In genomic region chr19:11293468-11294389, GRCh38 we compare ENCODE assay signal across 8 cellular contexts. TPM values are rescaled to one million over a fixed set of nuclear protein-coding genes. Genes with fewer than 3 reads are reported as not detected.
DNase-seq lines count a peak whose midpoint lies in the region; ATAC-seq and TF ChIP-seq lines count a peak whose summit lies in the region.

No MANE protein-coding gene starts in this region.

- TF ChIP-seq CTCF in GM10266 (IDR thresholded peaks at IDR 0.05; ENCODE audit: control insufficient read depth, insufficient read depth, low read depth, missing control alignments) (peak; percentile 98), fibroblast of mammary gland (conservative IDR thresholded peaks at IDR 0.05; ENCODE audit: control insufficient read depth, insufficient read depth, low read depth, low read length) (peak; percentile 81), natural killer cell (IDR thresholded peaks at IDR 0.05) (peak; percentile 90)

- ATAC-seq in natural killer cell, result peak; percentile 94 to 100 (median 99)
- peak; percentile 94 for ATAC-seq in stimulated activated memory B cell treated with anti-CD40 and anti-IgM and Interleukin-4, amounts not matched to agents 10 μg/mL and 1 μg/mL and 100 μg/mL, for 72 hours
- ATAC-seq in GM21825 (IDR thresholded peaks at IDR 0.05; ENCODE audit: unreplicated experiment), result no peak

- peak overlapping the region; percentile 35 for H3K4me3 ChIP-seq in fibroblast of mammary gland (ENCODE audit: control insufficient read depth, low read depth, low read length)

- intact Hi-C loops in activated T-helper 1 cell treated with anti-CD3 and anti-CD28 coated beads, Interleukin-12 subunit alpha, Interleukin-12 subunit beta, Interleukin-2, Interleukin-4 antibody, amounts not matched to agents 30 ng/mL and 10 ng/mL and 1 ng/mL, durations not matched to agents 14 hours and 24 hours and 36 hours (cut with micrococcal nuclease), result loop anchor here (1.0 to 5.0 kb wide), 5 partner anchors 54 to 293 kb away; partner anchors contain the start of genes CCDC159, ODAD3, PRKCSH and SWSAP1
- intact Hi-C loops in natural killer cell (cut with micrococcal nuclease), result loop anchor here (1.0 to 5.0 kb wide), 4 partner anchors 88 to 294 kb away; no protein-coding TSS in a partner anchor

- H3K27ac Mint-ChIP-seq in activated T-helper 1 cell treated with anti-CD3 and anti-CD28 coated beads, Interleukin-12 subunit alpha, Interleukin-12 subunit beta, Interleukin-2, Interleukin-4 antibody, amounts not matched to agents 30 ng/mL and 10 ng/mL and 1 ng/mL, durations not matched to agents 14 hours and 24 hours and 36 hours, result no peak overlapping the region
- no peak overlapping the region for H3K27ac Mint-ChIP-seq in natural killer cell
- H3K27ac Mint-ChIP-seq in stimulated activated memory B cell treated with anti-CD40 and anti-IgM and Interleukin-4, amounts not matched to agents 10 μg/mL and 1 μg/mL and 100 μg/mL, for 72 hours, result no peak overlapping the region

- peaks cover 20% of the 10 kb centered on the region for H3K27me3 Mint-ChIP-seq in activated T-helper 1 cell treated with anti-CD3 and anti-CD28 coated beads, Interleukin-12 subunit alpha, Interleukin-12 subunit beta, Interleukin-2, Interleukin-4 antibody, amounts not matched to agents 30 ng/mL and 10 ng/mL and 1 ng/mL, durations not matched to agents 14 hours and 24 hours and 36 hours (ENCODE audit: insufficient read depth)
- peaks cover 8 to 11% of the 10 kb centered on the region in 2 donors for H3K27me3 Mint-ChIP-seq in natural killer cell (ENCODE audit: low read depth in 2 of 2)
- peaks cover 35% of the 10 kb centered on the region for H3K27me3 Mint-ChIP-seq in stimulated activated memory B cell treated with anti-CD40 and anti-IgM and Interleukin-4, amounts not matched to agents 10 μg/mL and 1 μg/mL and 100 μg/mL, for 72 hours

- no peaks in the 10 kb centered on the region for H3K36me3 Mint-ChIP-seq in activated T-helper 1 cell treated with anti-CD3 and anti-CD28 coated beads, Interleukin-12 subunit alpha, Interleukin-12 subunit beta, Interleukin-2, Interleukin-4 antibody, amounts not matched to agents 30 ng/mL and 10 ng/mL and 1 ng/mL, durations not matched to agents 14 hours and 24 hours and 36 hours (ENCODE audit: low read depth)
- no peaks in the 10 kb centered on the region for H3K36me3 Mint-ChIP-seq in natural killer cell
- H3K36me3 Mint-ChIP-seq in stimulated activated memory B cell treated with anti-CD40 and anti-IgM and Interleukin-4, amounts not matched to agents 10 μg/mL and 1 μg/mL and 100 μg/mL, for 72 hours, result no peaks in the 10 kb centered on the region

- H3K9me3 Mint-ChIP-seq in activated T-helper 1 cell treated with anti-CD3 and anti-CD28 coated beads, Interleukin-12 subunit alpha, Interleukin-12 subunit beta, Interleukin-2, Interleukin-4 antibody, amounts not matched to agents 30 ng/mL and 10 ng/mL and 1 ng/mL, durations not matched to agents 14 hours and 24 hours and 36 hours, result no peaks in the 10 kb centered on the region
- H3K9me3 Mint-ChIP-seq in natural killer cell, result no peaks in the 10 kb centered on the region
- no peaks in the 10 kb centered on the region for H3K9me3 Mint-ChIP-seq in stimulated activated memory B cell treated with anti-CD40 and anti-IgM and Interleukin-4, amounts not matched to agents 10 μg/mL and 1 μg/mL and 100 μg/mL, for 72 hours

- DNase-seq in GM10266 (ENCODE audit: extremely low spot score), result peak; percentile 91
- DNase-seq in LHCN-M2 (ENCODE audit: low read depth), result peak; percentile 93
- DNase-seq in RKO (ENCODE audit: low spot score), result peak; percentile 88
- peak; percentile 72 for DNase-seq in activated T-helper 1 cell treated with anti-CD3 and anti-CD28 coated beads, Interleukin-12 subunit alpha, Interleukin-12 subunit beta, Interleukin-2, Interleukin-4 antibody, amounts not matched to agents 30 ng/mL and 10 ng/mL and 1 ng/mL, durations not matched to agents 14 hours and 24 hours and 36 hours (ENCODE audit: low spot score)
- DNase-seq in fibroblast of mammary gland (ENCODE audit: low read depth), result peak; percentile 89
- DNase-seq in natural killer cell, result peak; percentile 77

- peaks cover 10% of the 10 kb centered on the region for H3K4me1 Mint-ChIP-seq in activated T-helper 1 cell treated with anti-CD3 and anti-CD28 coated beads, Interleukin-12 subunit alpha, Interleukin-12 subunit beta, Interleukin-2, Interleukin-4 antibody, amounts not matched to agents 30 ng/mL and 10 ng/mL and 1 ng/mL, durations not matched to agents 14 hours and 24 hours and 36 hours (ENCODE audit: low read depth)
- peaks cover 0 to 10% of the 10 kb centered on the region in 2 donors for H3K4me1 Mint-ChIP-seq in natural killer cell
- peaks cover 10% of the 10 kb centered on the region for H3K4me1 Mint-ChIP-seq in stimulated activated memory B cell treated with anti-CD40 and anti-IgM and Interleukin-4, amounts not matched to agents 10 μg/mL and 1 μg/mL and 100 μg/mL, for 72 hours

- H3K4me3 Mint-ChIP-seq in activated T-helper 1 cell treated with anti-CD3 and anti-CD28 coated beads, Interleukin-12 subunit alpha, Interleukin-12 subunit beta, Interleukin-2, Interleukin-4 antibody, amounts not matched to agents 30 ng/mL and 10 ng/mL and 1 ng/mL, durations not matched to agents 14 hours and 24 hours and 36 hours, result peak overlapping the region; percentile 49
- H3K4me3 Mint-ChIP-seq in natural killer cell, result no peak overlapping the region
- peak overlapping the region; percentile 19 for H3K4me3 Mint-ChIP-seq in stimulated activated memory B cell treated with anti-CD40 and anti-IgM and Interleukin-4, amounts not matched to agents 10 μg/mL and 1 μg/mL and 100 μg/mL, for 72 hours

RNA-seq across cellular contexts. Expression of gene TSPAN16, which starts 2.2 kb away (rescaled TPM):
- total RNA-seq in LHCN-M2 (2014; rRNA removed) (not detected in 2 replicates), natural killer cell (not detected)
- polyA plus RNA-seq in LHCN-M2 (2012), result not detected
- not detected in 2 replicates for total RNA-seq in activated T-helper 1 cell treated with anti-CD3 and anti-CD28 coated beads, Interleukin-12 subunit alpha, Interleukin-12 subunit beta, Interleukin-2, Interleukin-4 antibody, amounts not matched to agents 30 ng/mL and 10 ng/mL and 1 ng/mL, durations not matched to agents 14 hours and 24 hours and 36 hours

RNA-seq across cellular contexts. Expression of gene DOCK6, which starts 31.4 kb away (rescaled TPM):
- total RNA-seq in LHCN-M2 (2014; rRNA removed) (19.4 and 33.0 TPM in 2 replicates), natural killer cell (1 to 10 TPM in 1 of 3 donors, under 1 TPM in 2; 0.82 to 2.3 (median 0.86) TPM)
- 29.0 TPM for polyA plus RNA-seq in LHCN-M2 (2012)
- 1.1 and 1.2 TPM in 2 replicates for total RNA-seq in activated T-helper 1 cell treated with anti-CD3 and anti-CD28 coated beads, Interleukin-12 subunit alpha, Interleukin-12 subunit beta, Interleukin-2, Interleukin-4 antibody, amounts not matched to agents 30 ng/mL and 10 ng/mL and 1 ng/mL, durations not matched to agents 14 hours and 24 hours and 36 hours

RNA-seq across cellular contexts. Expression of gene RAB3D, which starts 45.7 kb away (rescaled TPM):
- total RNA-seq in LHCN-M2 (2014; rRNA removed), result 1.3 and 1.5 TPM in 2 replicates
- 0.51 TPM for polyA plus RNA-seq in LHCN-M2 (2012)
- total RNA-seq in activated T-helper 1 cell treated with anti-CD3 and anti-CD28 coated beads, Interleukin-12 subunit alpha, Interleukin-12 subunit beta, Interleukin-2, Interleukin-4 antibody, amounts not matched to agents 30 ng/mL and 10 ng/mL and 1 ng/mL, durations not matched to agents 14 hours and 24 hours and 36 hours, result 5.9 and 6.9 TPM in 2 replicates
- total RNA-seq in natural killer cell, result 10 to 100 TPM; 14.3 to 20.0 (median 15.7) TPM

RNA-seq across cellular contexts. Expression of gene TMEM205, which starts 52.3 kb away (rescaled TPM):
- total RNA-seq in LHCN-M2 (2014; rRNA removed) (158 and 174 TPM in 2 replicates), natural killer cell (10 to 100 TPM; 25.0 to 29.9 (median 29.5) TPM)
- 81.1 TPM for polyA plus RNA-seq in LHCN-M2 (2012)
- 26.6 and 31.2 TPM in 2 replicates for total RNA-seq in activated T-helper 1 cell treated with anti-CD3 and anti-CD28 coated beads, Interleukin-12 subunit alpha, Interleukin-12 subunit beta, Interleukin-2, Interleukin-4 antibody, amounts not matched to agents 30 ng/mL and 10 ng/mL and 1 ng/mL, durations not matched to agents 14 hours and 24 hours and 36 hours

RNA-seq across cellular contexts. Expression of gene CCDC159, which starts 52.6 kb away (rescaled TPM):
- total RNA-seq in LHCN-M2 (2014; rRNA removed) (2.8 and 3.6 TPM in 2 replicates), natural killer cell (10 to 100 TPM; 86.9 to 94.9 (median 91.8) TPM)
- polyA plus RNA-seq in LHCN-M2 (2012), result 7.4 TPM
- total RNA-seq in activated T-helper 1 cell treated with anti-CD3 and anti-CD28 coated beads, Interleukin-12 subunit alpha, Interleukin-12 subunit beta, Interleukin-2, Interleukin-4 antibody, amounts not matched to agents 30 ng/mL and 10 ng/mL and 1 ng/mL, durations not matched to agents 14 hours and 24 hours and 36 hours, result 10.7 and 14.4 TPM in 2 replicates
